In genomic region chr3:185552358-185552877, GRCh38 we compare ENCODE assay signal across 9 cellular contexts. TPM values are rescaled to one million over a fixed set of nuclear protein-coding genes. Genes with fewer than 3 reads are reported as not detected.
A peak's percentile ranks its signal among the peaks of the same experiment; 100 is the strongest.
DNase-seq lines count a peak whose midpoint lies in the region; ATAC-seq, FAIRE-seq and TF ChIP-seq lines count a peak whose summit lies in the region.
"Had no signal": no experiment of that assay in that cellular context is flagged by ENCODE, and none has a peak within 500 bp of the region (broad histone marks: within the 10 kb centered on the region; RNA-seq: fewer than 3 reads in every experiment).

Gene LIPH (minus strand): TSS chr3:185552588. CDS start chr3:185552471, 117 bp downstream.

- H3K4me1 ChIP-seq in Caco-2 (peaks cover 40% of the 10 kb centered on the region), Peyer's patch (peaks cover 0 to 12% (median 0%) of the 10 kb centered on the region in 4 donors), right atrium auricular region (no peaks in the 10 kb centered on the region)

- H3K9me3 ChIP-seq in Caco-2 (no peaks in the 10 kb centered on the region), Peyer's patch (no peaks in the 10 kb centered on the region), right atrium auricular region (no peaks in the 10 kb centered on the region)

- CTCF ChIA-PET in Caco-2 (lab: Charles Lee): interaction anchor here (0.6 kb wide), 1 partner anchor 23 kb away, joined by 4 read pairs; no protein-coding TSS in a partner anchor

- no TSS peak for BruUV-seq in Caco-2 (replicated peaks; lab: Mats Ljungman, UMichigan)

- DNase-seq in Caco-2: peak in 1 of 2 experiments; percentile 49
- DNase-seq in Peyer's patch: peak in 1 of 3 donors; percentile 76
- peak; percentile 56 for DNase-seq in right atrium auricular region (ENCODE audit: low spot score)
- DNase-seq in urothelium cell line (ENCODE audit: low spot score): peak; percentile 43
- DNase-seq in NK-92 (lab: John Stamatoyannopoulos, UW; ENCODE audit: unreplicated experiment): no peak
- DNase-seq in activated CD4-positive, alpha-beta T cell treated with anti-CD3 and anti-CD28 coated beads for 1 hour: no peak

- H3K4me3 ChIP-seq in Caco-2 (ENCODE audit: low read depth, low read length) (peak within 1 kb of the TSS; percentile 25), Peyer's patch (peak within 1 kb of the TSS in 2 of 4 donors; percentile 43 to 51), right atrium auricular region (no peak within 1 kb of the TSS)

- H3K36me3 ChIP-seq in Caco-2 (ENCODE audit: control insufficient read depth, insufficient read depth, low read length) (no peaks in the 10 kb centered on the region), Peyer's patch (no peaks in the 10 kb centered on the region), right atrium auricular region (no peaks in the 10 kb centered on the region)

- H3K27ac Mint-ChIP-seq in Caco-2 (ENCODE audit: unreplicated experiment): peak within 1 kb of the TSS; percentile 60

- TF ChIP-seq CTCF in Caco-2 (IDR thresholded peaks at IDR 0.05; ENCODE audit: insufficient read depth in 1 of 2, low read depth in 1 of 2, low read length in 1 of 2, severe bottlenecking in 1 of 2, unreplicated experiment in 1 of 2): no peak
- TF ChIP-seq CTCF in Peyer's patch (IDR thresholded peaks at IDR 0.05): peak in 3 of 6 experiments; percentile 14 to 28 (median 22)
- TF ChIP-seq CTCF in right atrium auricular region (IDR thresholded peaks at IDR 0.05): no peak

- POLR2A ChIA-PET in Caco-2 (lab: Charles Lee): interaction anchor here (0.6 to 0.7 kb wide), 4 partner anchors 11 to 1897 kb away, joined by 3 to 6 read pairs (median 4); partner anchors contain the start of gene SENP2

- intact Hi-C loops in Caco-2 (cut with micrococcal nuclease; ENCODE audit: unreplicated experiment): loop anchor here (10.0 kb wide), 1 partner anchor 198 kb away; no protein-coding TSS in a partner anchor

- ATAC-seq in GM18907 (IDR thresholded peaks at IDR 0.05; ENCODE audit: unreplicated experiment): peak; percentile 86
- peak; percentile 87 for ATAC-seq in HG03095 (IDR thresholded peaks at IDR 0.05; ENCODE audit: unreplicated experiment)

- H3K27me3 Mint-ChIP-seq in Caco-2 (ENCODE audit: insufficient read depth, unreplicated experiment): no peaks in the 10 kb centered on the region
- H3K27me3 Mint-ChIP-seq: IgD-negative memory B cell had no signal

- peak within 1 kb of the TSS; percentile 72 for H3K4me3 Mint-ChIP-seq in Caco-2 (ENCODE audit: unreplicated experiment)
- H3K4me3 Mint-ChIP-seq: IgD-negative memory B cell had no signal

- TF ChIP-seq POLR2A in Peyer's patch (IDR thresholded peaks at IDR 0.05): peak; percentile 92 to 95

- FAIRE-seq in urothelium cell line (lab: Jason Lieb, UNC): no peak

- H3K4me1 Mint-ChIP-seq in Caco-2 (ENCODE audit: low read depth, unreplicated experiment): no peaks in the 10 kb centered on the region

- H3K36me3 Mint-ChIP-seq in Caco-2 (ENCODE audit: insufficient read depth, unreplicated experiment): no peaks in the 10 kb centered on the region
- H3K36me3 Mint-ChIP-seq: IgD-negative memory B cell had no signal

- H3K27ac ChIP-seq in Peyer's patch: peak within 1 kb of the TSS in 3 of 4 donors; percentile 50 to 79 (median 69)
- no peak within 1 kb of the TSS for H3K27ac ChIP-seq in right atrium auricular region

- H3K27me3 ChIP-seq in Caco-2 (replicated peaks; ENCODE audit: control insufficient read depth, insufficient read depth, low read length) (no peaks in the 10 kb centered on the region), Peyer's patch (no peaks in the 10 kb centered on the region), right atrium auricular region (no peaks in the 10 kb centered on the region)

- H3K9me3 Mint-ChIP-seq in Caco-2 (ENCODE audit: unreplicated experiment): no peaks in the 10 kb centered on the region
- H3K9me3 Mint-ChIP-seq: IgD-negative memory B cell had no signal

RNA-seq across cellular contexts. Expression of gene LIPH, which starts in this region (rescaled TPM):
- 5.8 and 6.1 TPM in 2 replicates for total RNA-seq in Caco-2 (2022)
- total RNA-seq in Peyer's patch: 10 to 100 TPM in 3 of 4 donors, 1 to 10 TPM in 1; 5.8 to 27.5 (median 22.1) TPM
- total RNA-seq in right atrium auricular region: under 1 TPM; 0.41 to 0.47 TPM

Comparison
In these comparisons a context has a peak if more than half of its experiments do, and no peak if none do; other contexts are left out.
1. Peak in DNase-seq in right atrium auricular region; RNA of the gene not detected or under 1 TPM.
2. H3K27ac ChIP-seq: peak in Peyer's patch (3 of 4); none in right atrium auricular region (0 of 2).